ENCODE assay signal across 7 cellular contexts in the genomic region with DNA sequence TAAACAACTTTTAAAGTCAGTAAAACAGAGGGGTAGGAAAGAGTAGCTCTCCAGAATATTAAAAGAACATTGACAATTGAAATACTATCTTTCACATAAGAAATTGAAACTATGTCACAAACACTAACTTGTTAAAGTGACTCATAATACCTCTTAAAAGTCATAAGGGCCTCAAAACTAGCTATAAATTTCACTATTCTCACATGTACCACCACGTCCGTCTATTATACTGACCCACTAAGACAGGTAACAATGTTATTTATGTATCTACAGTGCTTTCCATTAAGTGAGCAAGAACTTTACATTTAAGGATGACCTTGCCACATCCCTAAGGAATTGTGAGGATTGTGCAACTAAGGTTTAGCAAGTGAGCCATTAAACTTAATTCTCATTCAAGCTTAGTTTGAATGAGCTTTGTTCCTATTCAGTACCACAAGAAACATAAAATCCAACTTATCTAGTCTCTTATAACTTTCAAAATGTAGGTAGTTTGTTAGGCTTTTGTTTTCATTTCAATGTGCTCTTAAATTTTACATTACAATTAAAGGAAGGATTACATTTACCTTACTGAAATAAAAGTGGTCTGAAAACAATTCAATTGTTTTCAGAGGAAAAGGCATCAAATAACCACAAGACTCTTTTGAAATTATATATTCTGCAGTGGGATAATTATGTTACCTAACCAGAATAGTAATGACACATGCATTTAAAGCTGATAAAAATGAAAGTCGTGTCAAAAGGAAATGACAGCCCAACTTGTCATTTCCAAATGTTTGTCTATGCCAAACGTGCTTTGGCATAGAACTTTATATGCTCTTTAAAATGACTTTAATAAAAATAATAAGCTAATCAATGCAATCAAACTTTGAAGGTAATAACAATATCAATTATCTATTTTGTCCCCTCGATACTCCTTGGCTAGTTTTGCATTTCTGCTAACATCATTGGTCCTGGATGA. TPM values are rescaled to one million over a fixed set of nuclear protein-coding genes. Genes with fewer than 3 reads are reported as not detected.
DNase-seq lines count a peak whose midpoint lies in the region; ATAC-seq, FAIRE-seq and TF ChIP-seq lines count a peak whose summit lies in the region.
"Not testable (repeated sequence)": the region's sequence is repeated elsewhere in the genome, so short reads cannot be mapped to it uniquely, and the experiment has no call there.

No MANE protein-coding gene starts in this region.

- TF ChIP-seq CTCF in endothelial cell (IDR thresholded peaks at IDR 0.05; ENCODE audit: unreplicated experiment); left ventricle myocardium inferior (IDR thresholded peaks at IDR 0.05; ENCODE audit: borderline replicate concordance); psoas muscle (IDR thresholded peaks at IDR 0.05): not testable (repeated sequence)

- H3K4me3 Mint-ChIP-seq in activated CD4-positive, alpha-beta T cell treated with anti-CD3 and anti-CD28 coated beads, Interleukin-2, amount 10 ng/mL, durations not matched to agents 24 days and 14 days = peak overlapping the region; percentile 65
- H3K4me3 Mint-ChIP-seq in activated naive CD8-positive, alpha-beta T cell treated with anti-CD3 and anti-CD28 coated beads, Interleukin-2, amount 50 U/mL, for 24 hours = peak overlapping the region; percentile 58
- H3K4me3 Mint-ChIP-seq in endothelial cell (ENCODE audit: unreplicated experiment) = not testable (repeated sequence)

- H3K36me3 ChIP-seq in left ventricle myocardium inferior; psoas muscle (ENCODE audit: insufficient read depth in 1 of 2, low read depth in 1 of 2): not testable (repeated sequence)

- not testable (repeated sequence) for TF ChIP-seq POLR2A in H54 (IDR thresholded peaks at IDR 0.05; ENCODE audit: low read depth, low read length)

- H3K27me3 Mint-ChIP-seq in activated CD4-positive, alpha-beta T cell treated with anti-CD3 and anti-CD28 coated beads, Interleukin-2, amount 10 ng/mL, durations not matched to agents 24 days and 14 days; activated naive CD8-positive, alpha-beta T cell treated with anti-CD3 and anti-CD28 coated beads, Interleukin-2, amount 50 U/mL, for 24 hours; endothelial cell (ENCODE audit: unreplicated experiment): not testable (repeated sequence)

- H3K9me3 ChIP-seq in left ventricle myocardium inferior (replicated peaks); psoas muscle: not testable (repeated sequence)

- H3K36me3 Mint-ChIP-seq in activated CD4-positive, alpha-beta T cell treated with anti-CD3 and anti-CD28 coated beads, Interleukin-2, amount 10 ng/mL, durations not matched to agents 24 days and 14 days (ENCODE audit: low read depth) = peaks cover 14% of the 10 kb centered on the region
- H3K36me3 Mint-ChIP-seq in activated naive CD8-positive, alpha-beta T cell treated with anti-CD3 and anti-CD28 coated beads, Interleukin-2, amount 50 U/mL, for 24 hours (ENCODE audit: low read depth) = peaks cover 19% of the 10 kb centered on the region
- H3K36me3 Mint-ChIP-seq in endothelial cell (ENCODE audit: low read depth, unreplicated experiment) = not testable (repeated sequence)

- H3K4me1 Mint-ChIP-seq in activated CD4-positive, alpha-beta T cell treated with anti-CD3 and anti-CD28 coated beads, Interleukin-2, amount 10 ng/mL, durations not matched to agents 24 days and 14 days = peaks cover 20% of the 10 kb centered on the region
- peaks cover 41% of the 10 kb centered on the region for H3K4me1 Mint-ChIP-seq in activated naive CD8-positive, alpha-beta T cell treated with anti-CD3 and anti-CD28 coated beads, Interleukin-2, amount 50 U/mL, for 24 hours
- H3K4me1 Mint-ChIP-seq in endothelial cell (ENCODE audit: unreplicated experiment) = peaks cover 22% of the 10 kb centered on the region

- H3K27ac ChIP-seq in left ventricle myocardium inferior (replicated peaks) (peak overlapping the region; percentile 64), psoas muscle (peak overlapping the region; percentile 10)

- H3K9me3 Mint-ChIP-seq in activated CD4-positive, alpha-beta T cell treated with anti-CD3 and anti-CD28 coated beads, Interleukin-2, amount 10 ng/mL, durations not matched to agents 24 days and 14 days; activated naive CD8-positive, alpha-beta T cell treated with anti-CD3 and anti-CD28 coated beads, Interleukin-2, amount 50 U/mL, for 24 hours; endothelial cell (ENCODE audit: unreplicated experiment): not testable (repeated sequence)

- intact Hi-C loops in activated CD4-positive, alpha-beta T cell treated with anti-CD3 and anti-CD28 coated beads, Interleukin-2, amount 10 ng/mL, durations not matched to agents 24 days and 14 days (cut with micrococcal nuclease); left ventricle myocardium inferior (cut with micrococcal nuclease); psoas muscle (cut with DNase I): not testable (repeated sequence)

- H3K27me3 ChIP-seq in left ventricle myocardium inferior (ENCODE audit: low read depth); psoas muscle (ENCODE audit: insufficient read depth in 3 of 3, low read length in 2 of 3): not testable (repeated sequence)

- WGBS in psoas muscle, 3 donors = 56 to 65% (median 58%) methylated on average over 5 of the region's 5 CpGs

- H3K4me1 ChIP-seq in left ventricle myocardium inferior (peaks cover 47% of the 10 kb centered on the region), psoas muscle (peaks cover 13% of the 10 kb centered on the region)

- H3K27ac Mint-ChIP-seq in activated CD4-positive, alpha-beta T cell treated with anti-CD3 and anti-CD28 coated beads, Interleukin-2, amount 10 ng/mL, durations not matched to agents 24 days and 14 days = peak overlapping the region; percentile 68
- peak overlapping the region; percentile 62 for H3K27ac Mint-ChIP-seq in activated naive CD8-positive, alpha-beta T cell treated with anti-CD3 and anti-CD28 coated beads, Interleukin-2, amount 50 U/mL, for 24 hours
- peak overlapping the region; percentile 11 for H3K27ac Mint-ChIP-seq in endothelial cell (ENCODE audit: unreplicated experiment)

- FAIRE-seq in H54 (lab: Jason Lieb, UNC) = peak; percentile 84

- peak overlapping the region; percentile 12 for H3K4me3 ChIP-seq in left ventricle myocardium inferior
- H3K4me3 ChIP-seq in psoas muscle = not testable (repeated sequence)

- not testable (repeated sequence) for ATAC-seq in activated naive CD8-positive, alpha-beta T cell treated with anti-CD3 and anti-CD28 coated beads, Interleukin-2, amount 50 U/mL, for 24 hours; psoas muscle

- DNase-seq in H54 (ENCODE audit: insufficient read length, low spot score); activated CD4-positive, alpha-beta T cell treated with anti-CD3 and anti-CD28 coated beads, Interleukin-2, amount 10 ng/mL, durations not matched to agents 24 days and 14 days; activated naive CD8-positive, alpha-beta T cell treated with anti-CD3 and anti-CD28 coated beads, Interleukin-2, amount 50 U/mL, for 24 hours; endothelial cell (ENCODE audit: low spot score); left ventricle myocardium inferior; psoas muscle: not testable (repeated sequence)
- DNase-seq in NCI-H69 (lab: John Stamatoyannopoulos, UW) = peak; percentile 1

RNA-seq across cellular contexts. Expression of a gene that starts 39.9 kb away (rescaled TPM):
- total RNA-seq in activated CD4-positive, alpha-beta T cell treated with anti-CD3 and anti-CD28 coated beads, Interleukin-2, amount 10 ng/mL, durations not matched to agents 24 days and 14 days = 27.0 and 28.0 TPM in 2 replicates
- 52.0 TPM for total RNA-seq in endothelial cell (ENCODE audit: unreplicated experiment)
- 55.2 TPM for total RNA-seq in left ventricle myocardium inferior
- total RNA-seq in psoas muscle = 10 to 100 TPM; 28.1 to 41.4 (median 29.5) TPM
- 10 to 100 TPM; 12.7 to 48.5 (median 27.6) TPM for polyA plus RNA-seq in psoas muscle

Comparison
In these comparisons a context has a peak if more than half of its experiments do, and no peak if none do; other contexts are left out.
1. H3K27ac Mint-ChIP-seq: peak in every context shown above with its lines; median percentile 68 in activated CD4-positive, alpha-beta T cell treated with anti-CD3 and anti-CD28 coated beads, Interleukin-2, amount 10 ng/mL, durations not matched to agents 24 days and 14 days; 62 in activated naive CD8-positive, alpha-beta T cell treated with anti-CD3 and anti-CD28 coated beads, Interleukin-2, amount 50 U/mL, for 24 hours; 11 in endothelial cell.